26 cellular contexts compared by ENCODE assay signal in genomic region chr17:2722611-2723010, GRCh38. TPM values are rescaled to one million over a fixed set of nuclear protein-coding genes. Genes with fewer than 3 reads are reported as not detected.
"Had no signal": no experiment of that assay in that cellular context is flagged by ENCODE, and none has a peak within 500 bp of the region (broad histone marks: within the 10 kb centered on the region; RNA-seq: fewer than 3 reads in every experiment).

No MANE protein-coding gene starts in this region.

- H3K4me3 ChIP-seq: MG63, PC-9, Peyer's patch, SJSA1, SK-N-MC had no signal

- DNase-seq: Karpas-422, KBM-7, MG63, NCI-H1092, NCI-H1105 treated with DMSO at 0.1 percent for 48 hours, NCI-H1417 treated with DMSO at 0.1 percent for 48 hours, NCI-H146, NCI-H187, NCI-H2029, NCI-H2081 treated with DMSO at 0.1 percent for 48 hours, NCI-H2171, NCI-H226, NCI-H446, NCI-H510A, NCI-H524 treated with DMSO at 0.1 percent for 48 hours, NCI-H69, NCI-H774, OCI-M1, PC-9, Peyer's patch, Right ventricle myocardium superior, SIG-M5 had no signal

- H3K27ac ChIP-seq: HL-60, PC-9, SJSA1, SK-N-MC had no signal

- H3K4me2 ChIP-seq: PC-9 had no signal

- H3K9me3 ChIP-seq: MG63, Peyer's patch, SJSA1 had no signal

- H2AFZ ChIP-seq: PC-9 had no signal

- H3K36me3 ChIP-seq: MG63, Peyer's patch, SJSA1 had no signal

RNA-seq across cellular contexts. Expression of gene CCDC92B, which starts 26.8 kb away (rescaled TPM):
- total RNA-seq: RPMI7951, SJSA1 had no signal
